Comparison of ENCODE assay signal across 8 cellular contexts in genomic region chr10:46565591-46566332, GRCh38. TPM values are rescaled to one million over a fixed set of nuclear protein-coding genes. Genes with fewer than 3 reads are reported as not detected.
DNase-seq lines count a peak whose midpoint lies in the region; TF ChIP-seq lines count a peak whose summit lies in the region.
"Not testable (repeated sequence)": the region's sequence is repeated elsewhere in the genome, so short reads cannot be mapped to it uniquely, and the experiment has no call there.

No MANE protein-coding gene starts in this region.

- H2AFZ ChIP-seq in OCI-LY3 (ENCODE audit: low read depth, low read length) = not testable (repeated sequence)

- H3K4me1 ChIP-seq in OCI-LY3 (ENCODE audit: low read length) = not testable (repeated sequence)

- H3K4me2 ChIP-seq in OCI-LY3 (ENCODE audit: low read length) = peak overlapping the region; percentile 49

- in situ Hi-C loops in Caki2 (cut with HindIII; ENCODE audit: low pct_unique_long_range_greater_than_20kb, low sequenced_read_pairs) = not testable (repeated sequence)

- H3K27me3 Mint-ChIP-seq in endothelial cell (ENCODE audit: unreplicated experiment) = not testable (repeated sequence)

- H4K20me1 ChIP-seq in OCI-LY3 (ENCODE audit: insufficient read depth, low read length) = not testable (repeated sequence)

- H3K9me3 Mint-ChIP-seq in endothelial cell (ENCODE audit: unreplicated experiment) = not testable (repeated sequence)

- H3K27me3 ChIP-seq in OCI-LY3 (ENCODE audit: low read depth, low read length) = not testable (repeated sequence)

- H3K9me3 ChIP-seq in OCI-LY3 (ENCODE audit: insufficient read depth, low read length) = not testable (repeated sequence)

- not testable (repeated sequence) for H3K27ac ChIP-seq in OCI-LY3 (ENCODE audit: low read length)

- not testable (repeated sequence) for H3K27ac Mint-ChIP-seq in endothelial cell (ENCODE audit: unreplicated experiment)

- TF ChIP-seq CTCF in GM20000 (IDR thresholded peaks at IDR 0.05; ENCODE audit: extremely low read depth, missing control alignments) (peak; percentile 58), OCI-LY3 (IDR thresholded peaks at IDR 0.05; ENCODE audit: low read depth, low read length) (peak; percentile 55), endothelial cell (IDR thresholded peaks at IDR 0.05; ENCODE audit: unreplicated experiment) (peak; percentile 5)

- H3K9ac ChIP-seq in OCI-LY3 (ENCODE audit: low read length) = not testable (repeated sequence)

- not testable (repeated sequence) for H3K4me1 Mint-ChIP-seq in endothelial cell (ENCODE audit: unreplicated experiment)

- peak overlapping the region; percentile 47; the same call in 1 of the 2 replicates for H3K4me3 ChIP-seq in OCI-LY3 (ENCODE audit: low read length)

- not testable (repeated sequence) for H3K36me3 ChIP-seq in OCI-LY3 (replicated peaks; ENCODE audit: low read depth, low read length)

- not testable (repeated sequence) for H3K4me3 Mint-ChIP-seq in endothelial cell (ENCODE audit: unreplicated experiment)

- H3K36me3 Mint-ChIP-seq in endothelial cell (ENCODE audit: low read depth, unreplicated experiment) = not testable (repeated sequence)

- DNase-seq in Caki2 (ENCODE audit: low read depth) (peak; percentile 69), HT1080 (ENCODE audit: low read depth) (peak; percentile 56), endothelial cell (ENCODE audit: low spot score) (peak; percentile 71), lung microvascular endothelial cell (ENCODE audit: low read depth in 2 of 2) (peak; percentile 73 to 78)
- not testable (repeated sequence) for DNase-seq in GM20000 (ENCODE audit: low spot score)
- DNase-seq in activated CD8-positive, alpha-beta memory T cell treated with anti-CD3 and anti-CD28 coated beads for 48 hours (ENCODE audit: low read depth in 2 of 3, low spot score in 2 of 3) = peak in 2 of 3 experiments; percentile 5 to 7
- DNase-seq in stimulated activated CD4-positive, alpha-beta T cell treated with anti-CD3 and anti-CD28 coated beads, TNF-alpha, amount 100 ng/mL, for 24 hours (ENCODE audit: low read depth in 3 of 3) = peak in 2 of 3 experiments; percentile 27 to 43

- H3K79me2 ChIP-seq in OCI-LY3 (ENCODE audit: low read length) = not testable (repeated sequence)

RNA-seq across cellular contexts. Expression of gene GPRIN2, which starts 9.3 kb away (rescaled TPM):
- total RNA-seq in Caki2 (2014; rRNA removed; shearing (Covaris generic); ENCODE audit: low replicate concordance) = 4.3 and 6.3 TPM in 2 replicates
- not detected in 2 replicates for total RNA-seq in HT1080 (2014; rRNA removed; shearing (Covaris generic))
- polyA plus RNA-seq in HT1080 (2015; cell fraction: cytosol; rRNA removed) = not detected in 2 replicates
- polyA plus RNA-seq in HT1080 (2015; cell fraction: nucleus; rRNA removed) = not detected in 2 replicates
- total RNA-seq in endothelial cell (ENCODE audit: unreplicated experiment) (0.31 TPM), lung microvascular endothelial cell (not detected in 2 replicates)

RNA-seq across cellular contexts. Expression of gene SYT15, which starts 13.2 kb away (rescaled TPM):
- total RNA-seq in Caki2 (2014; rRNA removed; shearing (Covaris generic); ENCODE audit: low replicate concordance) = not detected in 2 replicates
- total RNA-seq in HT1080 (2014; rRNA removed; shearing (Covaris generic)) = 0.07 and 0.08 TPM in 2 replicates
- polyA plus RNA-seq in HT1080 (2015; cell fraction: cytosol; rRNA removed) = 0.27 and 0.30 TPM in 2 replicates
- polyA plus RNA-seq in HT1080 (2015; cell fraction: nucleus; rRNA removed) = 0.22 and 0.51 TPM in 2 replicates
- total RNA-seq in endothelial cell (ENCODE audit: unreplicated experiment) = 0.77 TPM
- 0.65 and 0.79 TPM in 2 replicates for total RNA-seq in lung microvascular endothelial cell

Comparison
In these comparisons a context has a peak if more than half of its experiments do, and no peak if none do; other contexts are left out.
1. CTCF ChIP-seq: peak in every context shown above with its lines; median percentile 58 in GM20000; 55 in OCI-LY3; 5 in endothelial cell.